Comparison of ENCODE assay signal across 18 cellular contexts in genomic region chr21:26946744-26947446, GRCh38. TPM values are rescaled to one million over a fixed set of nuclear protein-coding genes. Genes with fewer than 3 reads are reported as not detected.
DNase-seq lines count a peak whose midpoint lies in the region; ATAC-seq and TF ChIP-seq lines count a peak whose summit lies in the region.
"Had no signal": no experiment of that assay in that cellular context is flagged by ENCODE, and none has a peak within 500 bp of the region (broad histone marks: within the 10 kb centered on the region; RNA-seq: fewer than 3 reads in every experiment).

No MANE protein-coding gene starts in this region.

- no peak for TF ChIP-seq CTCF in OCI-LY3 (IDR thresholded peaks at IDR 0.05; ENCODE audit: low read depth, low read length)
- no peak for TF ChIP-seq CTCF in glutamatergic neuron (IDR thresholded peaks at IDR 0.05; ENCODE audit: partially characterized antibody, unreplicated experiment)
- no peak for TF ChIP-seq CTCF in stomach (IDR thresholded peaks at IDR 0.05)

- H3K4me2 ChIP-seq in OCI-LY3 (ENCODE audit: low read length) = peak overlapping the region; percentile 55

- peak overlapping the region; percentile 26 for H3K4me3 Mint-ChIP-seq in glutamatergic neuron (ENCODE audit: unreplicated experiment)
- no peak overlapping the region for H3K4me3 Mint-ChIP-seq in T-cell
- H3K4me3 Mint-ChIP-seq: B cell; central memory CD8-positive, alpha-beta T cell; effector memory CD8-positive, alpha-beta T cell; natural killer cell had no signal

- peaks cover 18% of the 10 kb centered on the region for H3K27me3 ChIP-seq in HUES48 (ENCODE audit: control insufficient read depth, insufficient read depth, low read length)
- no peaks in the 10 kb centered on the region for H3K27me3 ChIP-seq in OCI-LY3 (ENCODE audit: low read depth, low read length)
- no peaks in the 10 kb centered on the region for H3K27me3 ChIP-seq in stomach

- peaks cover 25% of the 10 kb centered on the region for H3K4me1 ChIP-seq in HUES48 (ENCODE audit: control insufficient read depth, insufficient read depth, low read length)
- H3K4me1 ChIP-seq in OCI-LY3 (ENCODE audit: low read length) = peaks cover 48% of the 10 kb centered on the region
- H3K4me1 ChIP-seq in stomach = peaks cover 0 to 18% (median 4%) of the 10 kb centered on the region in 4 donors
- H3K4me1 ChIP-seq: foreskin keratinocyte had no signal

- TF ChIP-seq POLR2A in stomach (IDR thresholded peaks at IDR 0.05) = no peak

- CTCF ChIA-PET in T-cell (lab: Charles Lee) = interaction anchor here in 1 of 2 donors (0.7 kb wide), 1 partner anchor 13 kb away, joined by 4 read pairs; no protein-coding TSS in a partner anchor

- H3K9me3 Mint-ChIP-seq in glutamatergic neuron (ENCODE audit: unreplicated experiment) (no peaks in the 10 kb centered on the region), T-cell (no peaks in the 10 kb centered on the region)
- H3K9me3 Mint-ChIP-seq: effector memory CD8-positive, alpha-beta T cell had no signal

- H3K27ac Mint-ChIP-seq in glutamatergic neuron (ENCODE audit: unreplicated experiment) = peak overlapping the region; percentile 84
- no peak overlapping the region for H3K27ac Mint-ChIP-seq in T-cell
- H3K27ac Mint-ChIP-seq: B cell; effector memory CD8-positive, alpha-beta T cell; natural killer cell had no signal

- TF ChIP-seq EP300 in stomach (IDR thresholded peaks at IDR 0.05) = no peak

- no peak for DNase-seq in glutamatergic neuron
- no peak for DNase-seq in stomach
- DNase-seq in NCI-H2107 (lab: John Stamatoyannopoulos, UW) = no peak
- no peak for DNase-seq in T-cell
- no peak for DNase-seq in DMS53 (lab: John Stamatoyannopoulos, UW)
- DNase-seq: DMS 273 treated with DMSO at 0.1 percent for 48 hours; effector memory CD8-positive, alpha-beta T cell; foreskin keratinocyte; lower lobe of right lung; MM.1S; natural killer cell; NCI-H2081 treated with DMSO at 0.1 percent for 48 hours; NCI-H69; T-helper 1 cell had no signal

- no peaks in the 10 kb centered on the region for H4K20me1 ChIP-seq in OCI-LY3 (ENCODE audit: insufficient read depth, low read length)

- H3K4me1 Mint-ChIP-seq in glutamatergic neuron (ENCODE audit: low read depth, unreplicated experiment) (peaks cover 48% of the 10 kb centered on the region), T-cell (no peaks in the 10 kb centered on the region)
- H3K4me1 Mint-ChIP-seq: B cell; central memory CD8-positive, alpha-beta T cell; natural killer cell had no signal

- POLR2A ChIA-PET in T-cell (lab: Charles Lee) = no interaction called here

- H3K36me3 Mint-ChIP-seq in glutamatergic neuron (ENCODE audit: unreplicated experiment) = no peaks in the 10 kb centered on the region
- no peaks in the 10 kb centered on the region for H3K36me3 Mint-ChIP-seq in T-cell
- H3K36me3 Mint-ChIP-seq: natural killer cell had no signal

- H3K9me3 ChIP-seq in HUES48 (ENCODE audit: control insufficient read depth, insufficient read depth, low read length) (no peaks in the 10 kb centered on the region), OCI-LY3 (ENCODE audit: insufficient read depth, low read length) (no peaks in the 10 kb centered on the region), stomach (no peaks in the 10 kb centered on the region)
- H3K9me3 ChIP-seq: lower lobe of right lung had no signal

- H3K36me3 ChIP-seq in HUES48 (ENCODE audit: control insufficient read depth, insufficient read depth, low read length) (no peaks in the 10 kb centered on the region), OCI-LY3 (replicated peaks; ENCODE audit: low read depth, low read length) (no peaks in the 10 kb centered on the region), stomach (no peaks in the 10 kb centered on the region)
- H3K36me3 ChIP-seq: lower lobe of right lung had no signal

- WGBS in stomach, 5 donors = 50 to 65% (median 52%) methylated on average over 6 of the region's 6 CpGs

- H3K27ac ChIP-seq in HUES48 (ENCODE audit: low read depth, low read length) (peak overlapping the region; percentile 32), OCI-LY3 (ENCODE audit: low read length) (peak overlapping the region; percentile 8; the same call in 1 of the 2 replicates), stomach (peak overlapping the region in 4 of 5 donors; percentile 42 to 75 (median 61))
- H3K27ac ChIP-seq: foreskin keratinocyte, lower lobe of right lung had no signal

- H3K4me3 ChIP-seq in HUES48 (ENCODE audit: low read depth, low read length) = no peak overlapping the region
- peak overlapping the region; percentile 5; the same call in 1 of the 2 replicates for H3K4me3 ChIP-seq in OCI-LY3 (ENCODE audit: low read length)
- no peak overlapping the region for H3K4me3 ChIP-seq in stomach
- H3K4me3 ChIP-seq: lower lobe of right lung had no signal

- peaks cover 3% of the 10 kb centered on the region for H3K27me3 Mint-ChIP-seq in glutamatergic neuron (ENCODE audit: unreplicated experiment)
- H3K27me3 Mint-ChIP-seq in T-cell = peaks cover 0 to 8% of the 10 kb centered on the region in 2 donors
- H3K27me3 Mint-ChIP-seq: B cell; central memory CD8-positive, alpha-beta T cell; effector memory CD8-positive, alpha-beta T cell had no signal

- H3K9ac ChIP-seq in HUES48 (ENCODE audit: low read depth, low read length) (no peak overlapping the region), OCI-LY3 (ENCODE audit: low read length) (no peak overlapping the region)

- intact Hi-C loops in stomach (cut with DNase I; ENCODE audit: low total_unique reads) = no loop called here

- H3K79me2 ChIP-seq in OCI-LY3 (ENCODE audit: low read length) = no peaks in the 10 kb centered on the region

- peak overlapping the region; percentile 41; the same call in 1 of the 2 replicates for H2AFZ ChIP-seq in OCI-LY3 (ENCODE audit: low read depth, low read length)

- no peak for ATAC-seq in T-cell (replicated peaks in 1 of 4)
- ATAC-seq: effector memory CD8-positive, alpha-beta T cell; natural killer cell had no signal

RNA-seq across cellular contexts. Expression of gene ADAMTS5, which starts 20.0 kb away (rescaled TPM):
- total RNA-seq in glutamatergic neuron (ENCODE audit: unreplicated experiment) (22.5 TPM), stomach (10 to 100 TPM in 2 of 5 donors, 1 to 10 TPM in 3; 1.4 to 52.0 (median 6.7) TPM), T-cell (under 1 TPM in 1 of 5 donors, not detected in 4; 0.03 TPM)
- polyA plus RNA-seq in stomach = 1 to 10 TPM in 2 of 3 donors, under 1 TPM in 1; 0.55 to 2.4 (median 2.2) TPM
- total RNA-seq: B cell, foreskin keratinocyte had no signal
- polyA plus RNA-seq: foreskin keratinocyte had no signal

Comparison
In these comparisons a context has a peak if more than half of its experiments do, and no peak if none do; other contexts are left out.
1. H3K27ac ChIP-seq: peak in every context shown above with its lines; median percentile 61 in stomach; 32 in HUES48; 8 in OCI-LY3.